10 cellular contexts compared by ENCODE assay signal in genomic region chr13:110345701-110346100, GRCh38. TPM values are rescaled to one million over a fixed set of nuclear protein-coding genes. Genes with fewer than 3 reads are reported as not detected.
"Had no signal": no experiment of that assay in that cellular context is flagged by ENCODE, and none has a peak within 500 bp of the region (broad histone marks: within the 10 kb centered on the region; RNA-seq: fewer than 3 reads in every experiment).

No MANE protein-coding gene starts in this region.

- DNase-seq: activated gamma-delta T cell; activated T-cell treated with anti-CD3 and anti-CD28 coated beads, Interleukin-2, amount 50 U/mL, for 1 hour; amygdala; left ventricle myocardium superior; mesendoderm; right cardiac atrium; substantia nigra had no signal

- ATAC-seq: activated CD4-positive, CD25-positive, alpha-beta regulatory T cell treated with anti-CD3 and anti-CD28 coated beads, Interleukin-2, amount 50 U/mL, for 24 hours; left ventricle myocardium superior; right cardiac atrium; stimulated activated effector memory CD8-positive, alpha-beta T cell treated with anti-CD3 and anti-CD28 coated beads, Interleukin-12 subunit alpha, Interleukin-12 subunit beta, amount 100 ng/mL, for 72 hours had no signal

RNA-seq across cellular contexts. Expression of gene COL4A2, which starts 38.6 kb away (rescaled TPM):
- total RNA-seq: T-helper 2 cell treated with Interferon-gamma antibody and Interleukin-4, amounts not matched to agents 100 ng/mL and 5 ng/mL, for 36 hours had no signal

RNA-seq across cellular contexts. Expression of gene COL4A1, which starts 38.7 kb away (rescaled TPM):
- total RNA-seq: T-helper 2 cell treated with Interferon-gamma antibody and Interleukin-4, amounts not matched to agents 100 ng/mL and 5 ng/mL, for 36 hours had no signal
